ENCODE assay signal across 11 cellular contexts in genomic region chr10:109898007-109898406, GRCh38.
"Had no signal": no experiment of that assay in that cellular context is flagged by ENCODE, and none has a peak within 500 bp of the region (broad histone marks: within the 10 kb centered on the region; RNA-seq: fewer than 3 reads in every experiment).

No MANE protein-coding gene starts in this region.

- H3K27ac ChIP-seq: foreskin keratinocyte had no signal

- H3K9me3 Mint-ChIP-seq: activated T-helper 2 cell treated with anti-CD3 and anti-CD28 coated beads, Interferon-gamma antibody, Interleukin-2, Interleukin-4, amounts not matched to agents 10 μg/mL and 5 μg/mL and 100 μg/mL, durations not matched to agents 14 hours and 24 hours and 36 hours had no signal

- H3K36me3 ChIP-seq: left lung, sigmoid colon had no signal

- H3K9me3 ChIP-seq: left lung, sigmoid colon, testis had no signal

- H3K27ac Mint-ChIP-seq: activated T-helper 2 cell treated with anti-CD3 and anti-CD28 coated beads, Interferon-gamma antibody, Interleukin-2, Interleukin-4, amounts not matched to agents 10 μg/mL and 5 μg/mL and 100 μg/mL, durations not matched to agents 14 hours and 24 hours and 36 hours had no signal

- H3K4me3 ChIP-seq: left lung, sigmoid colon, testis had no signal

- ATAC-seq: activated CD4-positive, CD25-positive, alpha-beta regulatory T cell treated with anti-CD3 and anti-CD28 coated beads, Interleukin-2, amount 50 U/mL, for 24 hours; foreskin keratinocyte; left lung; stimulated activated naive CD8-positive, alpha-beta T cell treated with anti-CD3 and anti-CD28 coated beads, Interleukin-15, Interleukin-2, amounts not matched to agents 100 U/mL and 50 U/mL, for 24 hours had no signal

- DNase-seq: activated naive CD4-positive, alpha-beta T cell treated with anti-CD3 and anti-CD28 coated beads, Interleukin-2, amount 50 U/mL, for 16 hours; foreskin keratinocyte; islet precursor cell; left lung; SHP77 treated with DMSO at 0.1 percent for 48 hours; sigmoid colon; stimulated activated CD4-positive, alpha-beta T cell treated with anti-CD3 and anti-CD28 coated beads, Interleukin-2, amount 100 ng/mL, for 48 hours; stimulated activated naive CD8-positive, alpha-beta T cell treated with anti-CD3 and anti-CD28 coated beads, Interleukin-15, Interleukin-2, amounts not matched to agents 100 U/mL and 50 U/mL, for 24 hours; testis had no signal

- H3K27me3 ChIP-seq: foreskin keratinocyte, left lung, sigmoid colon, testis had no signal
